Comparison of ENCODE assay signal across 1 cellular context in genomic region chr7:130090745-130091532, GRCh38.
TF ChIP-seq lines count a peak whose summit lies in the region.

No MANE protein-coding gene starts in this region.

TF ChIP-seq in K562, 482 proteins besides CTCF, POLR2A, EP300 and RAD21 (continued from another document):
- TF ChIP-seq CHAMP1 (IDR thresholded peaks at IDR 0.05) (0 out of 2 replicates have a peak, but pooled peaks have one; percentile 2), CEBPG (CRISPR knock-in tag; IDR thresholded peaks at IDR 0.05) (no peak), CEBPG (tag; conservative IDR thresholded peaks at IDR 0.05 in 1 of 2, IDR thresholded peaks at IDR 0.05 in 1 of 2) (0 out of 4 replicates have a peak, but pooled peaks of 1 of the 2 experiments have one; percentile 20), MBD1 (CRISPR knock-in tag; IDR thresholded peaks at IDR 0.05) (no peak), IRF2 (CRISPR knock-in tag; IDR thresholded peaks at IDR 0.05) (no peak), GABPA (tag; conservative IDR thresholded peaks at IDR 0.05; ENCODE audit: low read depth) (no peak), HMBOX1 (IDR thresholded peaks at IDR 0.05) (peak; percentile 77), FOSL1 (tag; conservative IDR thresholded peaks at IDR 0.05) (no peak), MAZ (CRISPR knock-in tag; conservative IDR thresholded peaks at IDR 0.05 in 1 of 2, IDR thresholded peaks at IDR 0.05 in 1 of 2) (no peak)
